Comparison of ENCODE assay signal across 17 cellular contexts in the genomic region with DNA sequence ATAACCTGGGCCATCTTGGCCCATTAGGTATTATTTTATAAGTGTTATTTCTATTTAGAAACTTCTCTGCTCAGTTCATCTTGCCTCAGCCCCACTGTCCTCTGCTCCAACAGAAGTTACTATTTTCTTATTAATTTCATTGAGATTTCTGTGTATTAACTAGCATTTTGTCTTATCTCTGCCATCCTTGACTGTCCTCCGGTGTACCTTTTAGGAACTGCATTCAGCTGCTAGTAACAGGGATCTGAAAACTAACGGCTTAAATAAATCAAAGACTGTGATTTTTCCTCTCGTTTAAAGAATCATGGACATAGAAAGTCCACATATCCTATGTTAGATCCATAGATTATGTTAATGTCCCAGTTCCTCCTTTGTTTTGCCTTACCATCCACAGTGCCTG.
"Had no signal": no experiment of that assay in that cellular context is flagged by ENCODE, and none has a peak within 500 bp of the region (broad histone marks: within the 10 kb centered on the region; RNA-seq: fewer than 3 reads in every experiment).

No MANE protein-coding gene starts in this region.

- H3K4me1 ChIP-seq: ascending aorta, colonic mucosa, tibial nerve had no signal

- FAIRE-seq: endothelial cell of umbilical vein had no signal

- H3K9me3 ChIP-seq: colonic mucosa, gastrocnemius medialis had no signal

- H3K4me3 Mint-ChIP-seq: activated naive CD8-positive, alpha-beta T cell treated with anti-CD3 and anti-CD28 coated beads, Interleukin-2, amount 50 U/mL, for 24 hours; mesothelial cell of epicardium; stimulated activated naive B cell treated with anti-CD40 and anti-IgM and Interleukin-4, amounts not matched to agents 10 μg/mL and 1 μg/mL and 100 μg/mL, for 72 hours; T-helper 2 cell treated with Interferon-gamma antibody and Interleukin-4, amounts not matched to agents 5 μg/mL and 100 μg/mL, for 36 hours had no signal

- H3K36me3 ChIP-seq: ascending aorta, cardiac muscle cell, colonic mucosa, gastrocnemius medialis, heart right ventricle, tibial nerve had no signal

- DNase-seq: activated CD4-positive, alpha-beta T cell treated with anti-CD3 and anti-CD28 coated beads, Interleukin-2, amount 50 U/mL, for 48 hours; activated CD4-positive, CD25-positive, alpha-beta regulatory T cell treated with anti-CD3 and anti-CD28 coated beads, Interleukin-2, amount 50 U/mL, for 72 hours; activated naive CD4-positive, alpha-beta T cell; activated naive CD8-positive, alpha-beta T cell treated with anti-CD3 and anti-CD28 coated beads, Interleukin-2, amount 50 U/mL, for 24 hours; colonic mucosa; gastrocnemius medialis; heart right ventricle; occipital lobe; stimulated activated CD4-positive, alpha-beta T cell treated with anti-CD3 and anti-CD28 coated beads, Interleukin-2, amount 100 ng/mL, for 24 hours; stimulated activated naive B cell treated with anti-CD40 and anti-IgM and Interleukin-4, amounts not matched to agents 10 μg/mL and 1 μg/mL and 100 μg/mL, for 72 hours; SW 1271 had no signal

- H3K27me3 ChIP-seq: ascending aorta had no signal

- H3K27ac Mint-ChIP-seq: activated naive CD8-positive, alpha-beta T cell treated with anti-CD3 and anti-CD28 coated beads, Interleukin-2, amount 50 U/mL, for 24 hours; mesothelial cell of epicardium; stimulated activated naive B cell treated with anti-CD40 and anti-IgM and Interleukin-4, amounts not matched to agents 10 μg/mL and 1 μg/mL and 100 μg/mL, for 72 hours; T-helper 2 cell treated with Interferon-gamma antibody and Interleukin-4, amounts not matched to agents 5 μg/mL and 100 μg/mL, for 36 hours had no signal

- H3K4me3 ChIP-seq: ascending aorta, cardiac muscle cell, colonic mucosa, gastrocnemius medialis, heart right ventricle, tibial nerve had no signal

- H3K36me3 Mint-ChIP-seq: mesothelial cell of epicardium; stimulated activated naive B cell treated with anti-CD40 and anti-IgM and Interleukin-4, amounts not matched to agents 10 μg/mL and 1 μg/mL and 100 μg/mL, for 72 hours had no signal

- H3K4me1 Mint-ChIP-seq: activated naive CD8-positive, alpha-beta T cell treated with anti-CD3 and anti-CD28 coated beads, Interleukin-2, amount 50 U/mL, for 24 hours; mesothelial cell of epicardium; stimulated activated naive B cell treated with anti-CD40 and anti-IgM and Interleukin-4, amounts not matched to agents 10 μg/mL and 1 μg/mL and 100 μg/mL, for 72 hours had no signal

- H3K27ac ChIP-seq: ascending aorta, cardiac muscle cell, colonic mucosa, gastrocnemius medialis, heart right ventricle, tibial nerve had no signal

- H3K9me3 Mint-ChIP-seq: activated naive CD8-positive, alpha-beta T cell treated with anti-CD3 and anti-CD28 coated beads, Interleukin-2, amount 50 U/mL, for 24 hours; T-helper 2 cell treated with Interferon-gamma antibody and Interleukin-4, amounts not matched to agents 5 μg/mL and 100 μg/mL, for 36 hours had no signal
